ENCODE assay signal across 24 cellular contexts in the genomic region with DNA sequence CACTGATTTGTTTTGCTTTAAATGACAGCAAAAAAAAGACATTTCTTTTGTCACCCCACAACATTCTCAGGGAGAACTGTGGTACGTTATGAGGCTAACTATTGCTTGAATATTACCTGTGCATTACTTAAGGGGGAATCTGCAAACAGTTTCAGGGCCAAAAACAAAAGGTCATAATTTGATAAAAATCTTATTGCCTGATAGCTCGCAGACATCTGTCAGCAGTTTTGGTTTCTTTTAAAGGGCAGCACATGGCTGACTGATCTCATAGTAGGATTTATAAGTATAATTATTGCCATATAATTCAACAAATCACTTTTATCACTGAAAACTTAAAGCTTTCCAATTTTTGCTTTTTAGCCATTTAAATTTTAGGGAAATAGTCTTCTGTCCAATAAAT.
A peak's percentile ranks its signal among the peaks of the same experiment; 100 is the strongest.
DNase-seq lines count a peak whose midpoint lies in the region; ATAC-seq, FAIRE-seq and TF ChIP-seq lines count a peak whose summit lies in the region.
"Had no signal": no experiment of that assay in that cellular context is flagged by ENCODE, and none has a peak within 500 bp of the region (broad histone marks: within the 10 kb centered on the region; RNA-seq: fewer than 3 reads in every experiment).

No MANE protein-coding gene starts in this region.

- H3K9me3 ChIP-seq in cardiac muscle cell (ENCODE audit: low read depth) (no peaks in the 10 kb centered on the region), SK-N-SH (no peaks in the 10 kb centered on the region), kidney (ENCODE audit: control insufficient read depth in 1 of 2, low read length in 2 of 2) (no peaks in the 10 kb centered on the region)
- H3K9me3 ChIP-seq: A549; BE2C; BLaER1 treated with 17β-estradiol and CSF1 and Interleukin-3, amounts not matched to agents 10 nM and 100 nM had no signal

- no peaks in the 10 kb centered on the region for H4K20me1 ChIP-seq in SK-N-SH (ENCODE audit: insufficient read depth)
- H4K20me1 ChIP-seq: BLaER1 treated with 17β-estradiol and CSF1 and Interleukin-3, amounts not matched to agents 10 nM and 100 nM had no signal

- H3K4me3 ChIP-seq in cardiac muscle cell (no peak overlapping the region), SK-N-SH (ENCODE audit: low read depth in 2 of 2, low read length in 1 of 2) (no peak overlapping the region), kidney (ENCODE audit: low read length in 2 of 2) (no peak overlapping the region), lower leg skin (ENCODE audit: low read depth, poor library complexity, severe bottlenecking) (no peak overlapping the region)
- H3K4me3 ChIP-seq: A549; BLaER1 treated with 17β-estradiol and CSF1 and Interleukin-3, amounts not matched to agents 10 nM and 100 nM; GM23248 had no signal

- POLR2A ChIA-PET in SK-N-SH (lab: Yijun Ruan, JAX) = no interaction called here

- TF ChIP-seq POLR2A in lower leg skin (IDR thresholded peaks at IDR 0.05) = no peak

- H3K27ac ChIP-seq in cardiac muscle cell = peak overlapping the region; percentile 89
- no peak overlapping the region for H3K27ac ChIP-seq in SK-N-SH (ENCODE audit: low read depth in 2 of 2, low read length in 1 of 2)
- H3K27ac ChIP-seq in kidney (ENCODE audit: low read depth in 2 of 2, low read length in 2 of 2) = no peak overlapping the region
- H3K27ac ChIP-seq: A549; BLaER1 treated with 17β-estradiol and CSF1 and Interleukin-3, amounts not matched to agents 10 nM and 100 nM; GM23248 had no signal

- DNase-seq in cardiac muscle cell (ENCODE audit: low read depth in 1 of 2, low spot score in 1 of 2) = no peak
- DNase-seq in Right ventricle myocardium inferior (ENCODE audit: missing footprints) = no peak
- DNase-seq in SK-N-SH = peak; percentile 0
- DNase-seq in kidney = no peak
- DNase-seq in lower leg skin (ENCODE audit: low spot score in 2 of 2) = no peak
- no peak for DNase-seq in amygdala (lab: John Stamatoyannopoulos, UW)
- DNase-seq: 8988T; ACHN; AML-193; BE2C; CD4-positive, alpha-beta T cell; CD8-positive, alpha-beta memory T cell; DMS153; DND-41; GM23248; H7; HCEC 1CT had no signal

- TF ChIP-seq CTCF in cardiac muscle cell (IDR thresholded peaks at IDR 0.05; ENCODE audit: low read depth, low read length) (no peak), SK-N-SH (IDR thresholded peaks at IDR 0.05) (no peak), kidney (IDR thresholded peaks at IDR 0.05; ENCODE audit: borderline replicate concordance, extremely low read depth, insufficient read depth) (no peak), lower leg skin (IDR thresholded peaks at IDR 0.05) (no peak)

- TF ChIP-seq EP300 in SK-N-SH (IDR thresholded peaks at IDR 0.05; ENCODE audit: borderline replicate concordance in 1 of 2, low read depth in 1 of 2, low read length in 1 of 2) = peak in 1 of 2 experiments; percentile 81; a peak in 2 of 4 replicates

- no peak overlapping the region for H3K4me2 ChIP-seq in SK-N-SH
- H3K4me2 ChIP-seq: A549; BLaER1 treated with 17β-estradiol and CSF1 and Interleukin-3, amounts not matched to agents 10 nM and 100 nM had no signal

- TF ChIP-seq RAD21 in SK-N-SH (IDR thresholded peaks at IDR 0.05; ENCODE audit: low read length) = no peak

- WGBS in SK-N-SH (ENCODE audit: low lambda C conversion rate) = 66% methylated on average over 2 of the region's 2 CpGs
- WGBS in lower leg skin, 2 donors = 58 to 65% methylated on average over 2 of the region's 2 CpGs

- H3K36me3 ChIP-seq in cardiac muscle cell (no peaks in the 10 kb centered on the region), SK-N-SH (replicated peaks in 1 of 2; ENCODE audit: control insufficient read depth in 1 of 2, insufficient read depth in 2 of 2, low read length in 1 of 2) (no peaks in the 10 kb centered on the region), kidney (ENCODE audit: control insufficient read depth in 1 of 2, insufficient read depth in 2 of 2, low read length in 2 of 2) (no peaks in the 10 kb centered on the region)
- H3K36me3 ChIP-seq: BE2C; BLaER1 treated with 17β-estradiol and CSF1 and Interleukin-3, amounts not matched to agents 10 nM and 100 nM had no signal

- H3K9me2 ChIP-seq in SK-N-SH = no peaks in the 10 kb centered on the region

- no peaks in the 10 kb centered on the region for H3F3A ChIP-seq in SK-N-SH (replicated peaks; ENCODE audit: insufficient read depth)

- H3K79me2 ChIP-seq in SK-N-SH (ENCODE audit: insufficient read depth) = no peaks in the 10 kb centered on the region

- no peak overlapping the region for H2AFZ ChIP-seq in SK-N-SH (ENCODE audit: low read depth)
- H2AFZ ChIP-seq: GM23248 had no signal

- peaks cover 48% of the 10 kb centered on the region for H3K4me1 ChIP-seq in cardiac muscle cell (ENCODE audit: low read depth)
- H3K4me1 ChIP-seq in SK-N-SH (ENCODE audit: control insufficient read depth in 1 of 2, insufficient read depth in 2 of 2, low read depth in 1 of 2, low read length in 1 of 2) = peaks cover 0 to 6% of the 10 kb centered on the region in 2 experiments; a peak in 2 of 4 replicates
- no peaks in the 10 kb centered on the region for H3K4me1 ChIP-seq in kidney (ENCODE audit: control insufficient read depth in 1 of 2, insufficient read depth in 1 of 2, low read depth in 1 of 2, low read length in 2 of 2)
- H3K4me1 ChIP-seq: A549; BLaER1 treated with 17β-estradiol and CSF1 and Interleukin-3, amounts not matched to agents 10 nM and 100 nM had no signal

- CTCF ChIA-PET in SK-N-SH (lab: Yijun Ruan, JAX) = no interaction called here

- no peak overlapping the region for H3K9ac ChIP-seq in SK-N-SH
- no peak overlapping the region for H3K9ac ChIP-seq in kidney (ENCODE audit: low read length in 2 of 2)
- H3K9ac ChIP-seq: BLaER1 treated with 17β-estradiol and CSF1 and Interleukin-3, amounts not matched to agents 10 nM and 100 nM; GM23248 had no signal

- ATAC-seq in Right ventricle myocardium inferior = no peak
- ATAC-seq: A549 had no signal

- intact Hi-C loops in Right ventricle myocardium inferior (cut with DNase I) = no loop called here
- intact Hi-C loops in kidney (cut with DNase I) = no loop called here
- intact Hi-C loops in lower leg skin (cut with DNase I; ENCODE audit: low total_unique reads) = no loop called here

- H3K27me3 ChIP-seq in cardiac muscle cell (no peaks in the 10 kb centered on the region), SK-N-SH (ENCODE audit: insufficient read depth) (no peaks in the 10 kb centered on the region)
- H3K27me3 ChIP-seq: BE2C; BLaER1 treated with 17β-estradiol and CSF1 and Interleukin-3, amounts not matched to agents 10 nM and 100 nM had no signal

- FAIRE-seq in kidney (lab: Jason Lieb, UNC) = peak; percentile 19
- FAIRE-seq: A549, D721Med, G401.6, GM12892, GM19239, H1 had no signal

TF ChIP-seq in SK-N-SH, 30 proteins besides CTCF, POLR2A, EP300 and RAD21:
- TF ChIP-seq RCOR1 (IDR thresholded peaks at IDR 0.05; ENCODE audit: low read length) (0 out of 2 replicates have a peak, but pooled peaks have one; percentile 52), CHD2 (IDR thresholded peaks at IDR 0.05; ENCODE audit: low read length, partially characterized antibody) (peak; percentile 29), GATA2 (CRISPR knock-in tag; IDR thresholded peaks at IDR 0.05) (peak; percentile 85), MXI1 (IDR thresholded peaks at IDR 0.05; ENCODE audit: low read depth, low read length) (peak; percentile 52; the same call in 1 of the 2 replicates)
- TF ChIP-seq, protein P1, sequence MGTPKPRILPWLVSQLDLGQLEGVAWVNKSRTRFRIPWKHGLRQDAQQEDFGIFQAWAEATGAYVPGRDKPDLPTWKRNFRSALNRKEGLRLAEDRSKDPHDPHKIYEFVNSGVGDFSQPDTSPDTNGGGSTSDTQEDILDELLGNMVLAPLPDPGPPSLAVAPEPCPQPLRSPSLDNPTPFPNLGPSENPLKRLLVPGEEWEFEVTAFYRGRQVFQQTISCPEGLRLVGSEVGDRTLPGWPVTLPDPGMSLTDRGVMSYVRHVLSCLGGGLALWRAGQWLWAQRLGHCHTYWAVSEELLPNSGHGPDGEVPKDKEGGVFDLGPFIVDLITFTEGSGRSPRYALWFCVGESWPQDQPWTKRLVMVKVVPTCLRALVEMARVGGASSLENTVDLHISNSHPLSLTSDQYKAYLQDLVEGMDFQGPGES (IDR thresholded peaks at IDR 0.05; ENCODE audit: low read depth, low read length) = no peak
